8 cellular contexts compared by ENCODE assay signal in the genomic region with DNA sequence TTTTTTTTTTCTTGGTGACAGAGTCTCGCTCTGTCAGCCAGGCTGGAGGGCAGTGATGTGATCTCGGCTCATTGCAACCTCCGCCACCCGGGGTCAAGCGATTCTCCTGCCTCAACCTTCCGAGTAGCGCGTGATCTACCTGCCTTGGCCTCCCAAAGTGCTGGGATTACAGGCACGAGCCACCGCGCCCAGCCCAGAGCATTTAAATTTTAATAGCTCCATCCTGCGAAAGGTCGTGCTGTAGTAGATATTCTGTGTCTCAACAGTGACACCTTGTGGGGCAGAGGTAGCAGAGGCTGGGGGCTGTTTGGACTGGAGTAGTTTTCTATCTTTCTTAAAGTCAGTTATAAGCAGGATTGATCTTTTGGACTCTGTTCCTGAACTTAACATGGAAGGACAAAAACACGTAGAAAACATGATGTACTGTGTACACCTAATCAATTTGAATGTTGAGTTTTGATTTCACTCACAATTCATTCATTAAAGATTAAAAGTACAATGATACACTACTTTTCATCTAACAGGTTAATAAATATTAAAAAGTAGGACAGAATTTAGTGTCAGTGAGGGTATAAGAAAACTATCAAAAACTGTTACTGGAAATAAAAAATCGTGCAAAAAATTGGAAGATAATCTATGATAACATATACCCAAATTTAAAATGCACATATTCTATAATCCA. TPM values are rescaled to one million over a fixed set of nuclear protein-coding genes. Genes with fewer than 3 reads are reported as not detected.
DNase-seq lines count a peak whose midpoint lies in the region; ATAC-seq and TF ChIP-seq lines count a peak whose summit lies in the region.

No MANE protein-coding gene starts in this region.

- H3K9me3 ChIP-seq in AG04450 (ENCODE audit: control insufficient read depth, insufficient read depth, low read length) = no peaks in the 10 kb centered on the region

- H3K27ac ChIP-seq in AG04450 (ENCODE audit: low read depth, low read length) (no peak overlapping the region), coronary artery (no peak overlapping the region)

- ATAC-seq in GM18517 (IDR thresholded peaks at IDR 0.05; ENCODE audit: unreplicated experiment) (peak; percentile 83), HG03095 (IDR thresholded peaks at IDR 0.05; ENCODE audit: unreplicated experiment) (peak; percentile 82), left lobe of liver (peak; percentile 99)

- no peaks in the 10 kb centered on the region for H3K27me3 ChIP-seq in AG04450 (ENCODE audit: control insufficient read depth, insufficient read depth, low read length)

- POLR2A ChIA-PET in AG04450 (lab: Yijun Ruan, JAX) = no interaction called here

- H3K4me3 ChIP-seq in AG04450 (ENCODE audit: low read depth, low read length) = peak overlapping the region; percentile 49
- H3K4me3 ChIP-seq in coronary artery = peak overlapping the region; percentile 67

- DNase-seq in AG04450 (ENCODE audit: low read depth, low spot score) (peak; percentile 32), NCI-H2227 (lab: John Stamatoyannopoulos, UW; ENCODE audit: unreplicated experiment) (peak; percentile 64), coronary artery (ENCODE audit: low spot score) (peak; percentile 78), left lobe of liver (ENCODE audit: low spot score) (peak; percentile 55)
- DNase-seq in activated CD4-positive, alpha-beta T cell treated with anti-CD3 and anti-CD28 coated beads for 24 hours (ENCODE audit: low read depth in 2 of 2) = peak; percentile 20 to 45
- DNase-seq in stimulated activated CD4-positive, alpha-beta T cell treated with anti-CD3 and anti-CD28 coated beads, Interleukin-4, amount 100 ng/mL, for 24 hours = peak; percentile 65

- TF ChIP-seq CTCF in AG04450 (IDR thresholded peaks at IDR 0.05; ENCODE audit: low read depth, low read length) = peak; percentile 88
- TF ChIP-seq CTCF in coronary artery (IDR thresholded peaks at IDR 0.05) = peak; percentile 72

- CTCF ChIA-PET in AG04450 (lab: Charles Lee) = interaction anchor here (0.5 to 3.7 kb wide), 78 partner anchors 10 to 957 kb away, joined by 3 to 83 read pairs (median 5); partner anchors contain the start of genes CLASP2 and PDCD6IP

RNA-seq across cellular contexts. Expression of gene PDCD6IP, which starts 11.0 kb away (rescaled TPM):
- polyA plus RNA-seq in AG04450 (2011; rRNA removed) = 134 and 188 TPM in 2 replicates
- polyA minus RNA-seq in AG04450 (2011; rRNA and poly(A)+ RNA removed) = 90.5 and 108 TPM in 2 replicates
- total RNA-seq in left lobe of liver = 70.5 TPM
